ENCODE assay signal across 8 cellular contexts in the genomic region with DNA sequence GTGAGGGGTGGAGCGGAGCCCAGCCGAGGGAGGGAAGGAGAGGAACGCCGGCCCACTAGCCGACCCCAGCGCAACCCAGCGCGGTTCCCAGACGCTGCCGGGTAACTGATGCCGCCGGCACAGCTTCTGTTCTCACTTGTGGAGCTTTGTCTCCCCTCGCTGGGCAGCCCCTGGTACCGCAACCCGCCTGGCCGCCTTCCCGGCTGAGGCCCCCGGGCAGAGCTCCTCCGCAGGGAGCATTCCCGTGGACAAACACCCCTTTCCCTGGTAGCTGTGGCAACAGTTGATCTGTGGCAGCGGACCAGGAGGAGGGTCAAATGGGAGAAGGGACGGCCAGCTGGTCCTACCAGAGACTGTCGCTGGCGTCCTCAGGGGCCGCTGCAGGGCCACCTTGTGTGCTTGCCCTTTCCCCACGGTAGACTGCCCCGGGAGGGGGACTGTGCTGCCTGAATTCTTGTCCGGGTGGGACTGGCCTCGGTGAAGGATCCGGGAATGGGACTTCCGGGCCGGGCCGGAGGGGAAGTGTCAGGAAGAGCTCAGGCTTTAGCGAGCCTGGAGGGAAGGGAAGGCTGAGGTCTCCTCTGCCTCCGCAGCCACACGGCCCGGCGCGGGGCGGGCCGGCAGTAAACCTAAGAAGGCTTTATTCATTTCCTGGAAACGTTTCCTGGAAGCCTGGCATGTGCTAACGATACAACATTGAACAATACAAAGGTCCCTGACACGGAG.
DNase-seq lines count a peak whose midpoint lies in the region; TF ChIP-seq lines count a peak whose summit lies in the region.

No MANE protein-coding gene starts in this region.

- H3K27ac ChIP-seq in H9 (ENCODE audit: insufficient read length, low read depth, low read length) (no peak overlapping the region), SJSA1 (no peak overlapping the region), fibroblast of lung (ENCODE audit: insufficient read depth, low read length) (no peak overlapping the region), muscle layer of colon (ENCODE audit: low read depth, low read length) (peak overlapping the region; percentile 57)

- no peaks in the 10 kb centered on the region; a peak in 1 of 7 replicates for H3K36me3 Mint-ChIP-seq in H9 (ENCODE audit: insufficient read depth in 1 of 3, low read depth in 3 of 3)
- no peaks in the 10 kb centered on the region for H3K36me3 Mint-ChIP-seq in activated T-helper 1 cell treated with anti-CD3 and anti-CD28 coated beads, Interleukin-12 subunit alpha, Interleukin-12 subunit beta, Interleukin-2, Interleukin-4 antibody, amounts not matched to agents 30 ng/mL and 10 ng/mL and 1 ng/mL, durations not matched to agents 14 hours and 24 hours and 36 hours (ENCODE audit: low read depth)

- H3K4me1 Mint-ChIP-seq in H9, result peaks cover 18 to 22% of the 10 kb centered on the region in 2 experiments
- H3K4me1 Mint-ChIP-seq in activated T-helper 1 cell treated with anti-CD3 and anti-CD28 coated beads, Interleukin-12 subunit alpha, Interleukin-12 subunit beta, Interleukin-2, Interleukin-4 antibody, amounts not matched to agents 30 ng/mL and 10 ng/mL and 1 ng/mL, durations not matched to agents 14 hours and 24 hours and 36 hours (ENCODE audit: low read depth), result peaks cover 5% of the 10 kb centered on the region

- peak; percentile 63 for TF ChIP-seq CTCF in AG09309 (IDR thresholded peaks at IDR 0.05; ENCODE audit: control insufficient read depth, insufficient read depth, low read depth, low read length, missing control alignments)
- TF ChIP-seq CTCF in H9 (conservative IDR thresholded peaks at IDR 0.05), result peak; percentile 96
- TF ChIP-seq CTCF in fibroblast of lung (conservative IDR thresholded peaks at IDR 0.05 in 1 of 2, IDR thresholded peaks at IDR 0.05 in 1 of 2; ENCODE audit: low read depth in 1 of 2, low read length in 2 of 2), result peak; percentile 61 to 67

- no peak overlapping the region for H2BK20ac ChIP-seq in H9 (ENCODE audit: low read depth, low read length, poor library complexity, severe bottlenecking)

- no peak overlapping the region for H4K91ac ChIP-seq in H9 (ENCODE audit: insufficient read length, low read depth, low read length)

- peaks cover 55% of the 10 kb centered on the region for H3K27me3 Mint-ChIP-seq in H9 (ENCODE audit: low read depth)
- peaks cover 10% of the 10 kb centered on the region for H3K27me3 Mint-ChIP-seq in activated T-helper 1 cell treated with anti-CD3 and anti-CD28 coated beads, Interleukin-12 subunit alpha, Interleukin-12 subunit beta, Interleukin-2, Interleukin-4 antibody, amounts not matched to agents 30 ng/mL and 10 ng/mL and 1 ng/mL, durations not matched to agents 14 hours and 24 hours and 36 hours (ENCODE audit: insufficient read depth)

- no peak overlapping the region for H2BK15ac ChIP-seq in H9 (ENCODE audit: low read depth, low read length)

- no peak overlapping the region for H3K4ac ChIP-seq in H9 (ENCODE audit: low read depth, low read length)

- H3K18ac ChIP-seq in H9 (ENCODE audit: insufficient read length, low read depth, low read length), result no peak overlapping the region

- H4K20me1 ChIP-seq in H9 (ENCODE audit: control insufficient read depth, insufficient read depth, insufficient read length) (no peaks in the 10 kb centered on the region), fibroblast of lung (ENCODE audit: control insufficient read depth, extremely low read depth, insufficient read depth, low read length) (no peaks in the 10 kb centered on the region)

- WGBS in H9 (ENCODE audit: extremely low coverage, insufficient read length, low lambda C conversion rate), result no CpG with 5 or more reads among the region's 44 CpGs

- H3K23ac ChIP-seq in H9 (ENCODE audit: insufficient read length, low read depth, low read length), result no peak overlapping the region

- H3T11ph ChIP-seq in H9 (ENCODE audit: low read length), result no peak overlapping the region

- no peak overlapping the region; a peak in 1 of 7 replicates for H3K27ac Mint-ChIP-seq in H9
- no peak overlapping the region for H3K27ac Mint-ChIP-seq in activated T-helper 1 cell treated with anti-CD3 and anti-CD28 coated beads, Interleukin-12 subunit alpha, Interleukin-12 subunit beta, Interleukin-2, Interleukin-4 antibody, amounts not matched to agents 30 ng/mL and 10 ng/mL and 1 ng/mL, durations not matched to agents 14 hours and 24 hours and 36 hours

- H3K9me3 Mint-ChIP-seq in H9, result no peaks in the 10 kb centered on the region
- H3K9me3 Mint-ChIP-seq in activated T-helper 1 cell treated with anti-CD3 and anti-CD28 coated beads, Interleukin-12 subunit alpha, Interleukin-12 subunit beta, Interleukin-2, Interleukin-4 antibody, amounts not matched to agents 30 ng/mL and 10 ng/mL and 1 ng/mL, durations not matched to agents 14 hours and 24 hours and 36 hours, result no peaks in the 10 kb centered on the region

- no peak overlapping the region for H2AK5ac ChIP-seq in H9 (ENCODE audit: insufficient read length, low read length)

- no peaks in the 10 kb centered on the region for H3K79me1 ChIP-seq in H9 (ENCODE audit: insufficient read depth, low read depth, low read length, poor library complexity, severe bottlenecking)

- H2AFZ ChIP-seq in H9 (ENCODE audit: low read length), result no peak overlapping the region
- H2AFZ ChIP-seq in fibroblast of lung (ENCODE audit: low read length), result peak overlapping the region; percentile 90

- H3K79me2 ChIP-seq in H9 (ENCODE audit: insufficient read depth, low read length) (no peaks in the 10 kb centered on the region), fibroblast of lung (ENCODE audit: control insufficient read depth, insufficient read depth, low read length) (no peaks in the 10 kb centered on the region)

- no peak overlapping the region for H2BK12ac ChIP-seq in H9 (ENCODE audit: insufficient read length, low read depth, low read length)

- H4K8ac ChIP-seq in H9 (replicated peaks; ENCODE audit: insufficient read length, low read depth, low read length), result no peak overlapping the region

- no peak for DNase-seq in AG09309 (ENCODE audit: low read depth)
- DNase-seq in H9, result peak; percentile 88
- peak; percentile 17 to 51 for DNase-seq in SJSA1 (ENCODE audit: low read depth in 1 of 2, low spot score in 2 of 2)
- peak; percentile 74 to 84 for DNase-seq in fibroblast of lung (ENCODE audit: low read depth in 2 of 2)
- no peak for DNase-seq in activated T-helper 1 cell treated with anti-CD3 and anti-CD28 coated beads, Interleukin-12 subunit alpha, Interleukin-12 subunit beta, Interleukin-2, Interleukin-4 antibody, amounts not matched to agents 30 ng/mL and 10 ng/mL and 1 ng/mL, durations not matched to agents 14 hours and 24 hours and 36 hours (ENCODE audit: low spot score)
- no peak for DNase-seq in NCI-H2196 treated with DMSO at 0.1 percent for 48 hours (lab: John Stamatoyannopoulos, UW; ENCODE audit: unreplicated experiment)
- DNase-seq in T-helper 1 cell, result no peak

- H3K9me3 ChIP-seq in H9 (ENCODE audit: control insufficient read depth, low read depth, low read length) (no peaks in the 10 kb centered on the region), SJSA1 (replicated peaks) (no peaks in the 10 kb centered on the region), fibroblast of lung (ENCODE audit: control insufficient read depth, insufficient read depth, low read depth, low read length) (no peaks in the 10 kb centered on the region), muscle layer of colon (ENCODE audit: low read length) (no peaks in the 10 kb centered on the region)

- H2BK120ac ChIP-seq in H9 (ENCODE audit: low read depth, low read length, poor library complexity, severe bottlenecking), result no peak overlapping the region

- H3K4me1 ChIP-seq in H9 (ENCODE audit: insufficient read depth, low read length) (peaks cover under 1% of the 10 kb centered on the region; the same call in 1 of the 2 replicates), SJSA1 (replicated peaks) (no peaks in the 10 kb centered on the region), fibroblast of lung (ENCODE audit: control insufficient read depth, extremely low read depth, insufficient read depth, low read length) (no peaks in the 10 kb centered on the region), muscle layer of colon (ENCODE audit: insufficient read depth, low read length) (no peaks in the 10 kb centered on the region)

- H3K4me3 Mint-ChIP-seq in H9, result peak overlapping the region; percentile 68 to 74
- no peak overlapping the region for H3K4me3 Mint-ChIP-seq in activated T-helper 1 cell treated with anti-CD3 and anti-CD28 coated beads, Interleukin-12 subunit alpha, Interleukin-12 subunit beta, Interleukin-2, Interleukin-4 antibody, amounts not matched to agents 30 ng/mL and 10 ng/mL and 1 ng/mL, durations not matched to agents 14 hours and 24 hours and 36 hours

- peak overlapping the region; percentile 72; the same call in 1 of the 2 replicates for H3K14ac ChIP-seq in H9 (ENCODE audit: insufficient read depth, low read length)

- no peak overlapping the region for H2BK5ac ChIP-seq in H9 (ENCODE audit: insufficient read length, low read length)

- no peak overlapping the region for H3K56ac ChIP-seq in H9 (ENCODE audit: insufficient read length, low read depth, low read length)

- peak overlapping the region; percentile 53 for H3K4me3 ChIP-seq in AG09309 (ENCODE audit: control insufficient read depth, low read depth, low read length)
- no peak overlapping the region for H3K4me3 ChIP-seq in SJSA1
- H3K4me3 ChIP-seq in fibroblast of lung (replicated peaks in 1 of 4; ENCODE audit: control extremely low read depth in 1 of 4, insufficient read depth in 1 of 4, low read depth in 3 of 4, low read length in 4 of 4), result peak overlapping the region; percentile 32 to 63 (median 49)
- peak overlapping the region; percentile 54 to 79 for H3K4me3 ChIP-seq in muscle layer of colon (ENCODE audit: low read depth in 1 of 2, low read length in 2 of 2)

- H4K5ac ChIP-seq in H9 (ENCODE audit: insufficient read length, low read depth, low read length), result no peak overlapping the region

- H3K9ac ChIP-seq in H9 (ENCODE audit: extremely low read depth, insufficient read length, low read length) (peak overlapping the region; percentile 42), fibroblast of lung (ENCODE audit: insufficient read depth, low read length) (peak overlapping the region; percentile 57), muscle layer of colon (ENCODE audit: low read length) (no peak overlapping the region)

- H3K27me3 ChIP-seq in H9 (ENCODE audit: insufficient read depth, low read length) (no peaks in the 10 kb centered on the region), SJSA1 (replicated peaks) (no peaks in the 10 kb centered on the region), fibroblast of lung (ENCODE audit: control insufficient read depth, insufficient read depth, low read length) (no peaks in the 10 kb centered on the region), muscle layer of colon (ENCODE audit: control insufficient read depth in 1 of 2, insufficient read depth in 2 of 2, low read length in 2 of 2) (no peaks in the 10 kb centered on the region)

- H3K4me2 ChIP-seq in H9 (ENCODE audit: insufficient read depth, insufficient read length, low read length), result peak overlapping the region; percentile 79
- peak overlapping the region; percentile 62 for H3K4me2 ChIP-seq in fibroblast of lung (ENCODE audit: extremely low read depth, insufficient read depth, low read length)

- no peaks in the 10 kb centered on the region for H3K36me3 ChIP-seq in SJSA1
- no peaks in the 10 kb centered on the region for H3K36me3 ChIP-seq in fibroblast of lung (ENCODE audit: control insufficient read depth, insufficient read depth, low read length)
- no peaks in the 10 kb centered on the region for H3K36me3 ChIP-seq in muscle layer of colon (ENCODE audit: insufficient read depth, low read length)

- intact Hi-C loops in activated T-helper 1 cell treated with anti-CD3 and anti-CD28 coated beads, Interleukin-12 subunit alpha, Interleukin-12 subunit beta, Interleukin-2, Interleukin-4 antibody, amounts not matched to agents 30 ng/mL and 10 ng/mL and 1 ng/mL, durations not matched to agents 14 hours and 24 hours and 36 hours (cut with micrococcal nuclease), result no loop called here

- H3K23me2 ChIP-seq in H9 (ENCODE audit: insufficient read length, low read depth, low read length, poor library complexity, severe bottlenecking), result peaks cover 7% of the 10 kb centered on the region

Comparison
In these comparisons a context has a peak if more than half of its experiments do, and no peak if none do; other contexts are left out.
1. DNase-seq: peak in H9 (single experiment), SJSA1 (2 of 2) and fibroblast of lung (2 of 2); none in AG09309 (single experiment), activated T-helper 1 cell treated with anti-CD3 and anti-CD28 coated beads, Interleukin-12 subunit alpha, Interleukin-12 subunit beta, Interleukin-2, Interleukin-4 antibody, amounts not matched to agents 30 ng/mL and 10 ng/mL and 1 ng/mL, durations not matched to agents 14 hours and 24 hours and 36 hours (single experiment), NCI-H2196 treated with DMSO at 0.1 percent for 48 hours (single experiment) and T-helper 1 cell (0 of 5).
2. Peak in every context shown above with its lines, with median percentiles within 50 percentile points of each other: CTCF ChIP-seq.